Comparison of ENCODE assay signal across 8 cellular contexts in the genomic region with DNA sequence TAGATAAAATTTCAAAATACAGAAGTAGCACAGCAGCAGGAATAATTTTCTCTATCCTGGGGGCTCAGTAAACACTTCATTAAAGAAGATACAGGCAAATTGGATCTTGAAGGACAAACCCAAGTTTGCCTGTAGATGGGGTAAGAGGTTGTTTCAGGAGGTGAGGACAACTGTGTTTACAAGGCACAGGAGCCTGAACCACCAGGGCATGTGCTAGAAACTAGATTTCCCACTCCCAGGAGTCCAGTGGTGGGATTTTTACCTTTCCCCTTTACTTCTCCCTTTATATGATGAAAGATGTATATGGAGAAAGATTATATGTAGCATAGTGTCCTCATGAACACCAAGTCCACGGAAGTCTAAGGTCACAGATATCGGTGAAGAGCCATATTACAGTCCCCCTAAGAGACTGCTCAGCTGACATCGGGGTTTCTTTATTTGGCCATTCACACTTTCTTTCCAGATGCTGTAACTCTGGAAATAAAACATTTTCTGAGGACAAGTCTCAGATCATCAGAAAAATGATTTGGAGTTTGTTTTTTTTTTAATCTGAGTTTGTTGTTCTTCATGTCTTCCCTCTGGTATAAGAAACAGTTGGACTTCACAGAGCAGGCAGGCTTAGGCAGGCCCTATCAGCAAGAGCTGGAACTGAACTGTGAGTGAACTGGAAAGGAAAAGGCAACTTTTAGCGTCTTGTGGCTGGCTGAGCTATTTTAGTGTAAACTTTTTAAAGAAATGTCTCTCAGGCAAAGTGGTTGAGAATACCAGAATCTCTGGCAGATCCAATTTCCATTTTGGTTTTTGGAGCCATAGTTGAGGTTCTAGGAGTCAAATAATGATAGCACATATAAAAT. TPM values are rescaled to one million over a fixed set of nuclear protein-coding genes. Genes with fewer than 3 reads are reported as not detected.
DNase-seq lines count a peak whose midpoint lies in the region; ATAC-seq and TF ChIP-seq lines count a peak whose summit lies in the region.

No MANE protein-coding gene starts in this region.

- H3K27ac Mint-ChIP-seq in CD8-positive, alpha-beta T cell, result peak overlapping the region; percentile 94

- no peak overlapping the region for H3K27ac ChIP-seq in CD8-positive, alpha-beta T cell (ENCODE audit: low read depth, low read length)
- H3K27ac ChIP-seq in VCaP, result peak overlapping the region; percentile 83
- no peak overlapping the region for H3K27ac ChIP-seq in effector memory CD4-positive, alpha-beta T cell (ENCODE audit: insufficient read depth, low read length, poor library complexity, severe bottlenecking)

- no peak overlapping the region for H3K4me3 ChIP-seq in CD8-positive, alpha-beta T cell (ENCODE audit: low read depth, low read length)
- no peak overlapping the region for H3K4me3 ChIP-seq in effector memory CD4-positive, alpha-beta T cell (ENCODE audit: insufficient read depth, low read depth, low read length, poor library complexity, severe bottlenecking)

- POLR2A ChIA-PET in CD8-positive, alpha-beta T cell (lab: Charles Lee), result interaction anchor here (0.5 to 3.2 kb wide), 5 partner anchors 9 to 173 kb away, joined by 3 to 21 read pairs (median 4); a partner anchor contains a TSS

- ATAC-seq in CD8-positive, alpha-beta T cell, result peak; percentile 71
- ATAC-seq in left ventricle myocardium superior (peak; percentile 76), GM21717 (IDR thresholded peaks at IDR 0.05; ENCODE audit: unreplicated experiment) (no peak)

- no peaks in the 10 kb centered on the region for H3K27me3 Mint-ChIP-seq in CD8-positive, alpha-beta T cell (ENCODE audit: low read depth)

- no peaks in the 10 kb centered on the region for H3K36me3 Mint-ChIP-seq in CD8-positive, alpha-beta T cell

- no peaks in the 10 kb centered on the region for H3K27me3 ChIP-seq in CD8-positive, alpha-beta T cell (ENCODE audit: insufficient read depth, low read length)
- no peaks in the 10 kb centered on the region for H3K27me3 ChIP-seq in effector memory CD4-positive, alpha-beta T cell (replicated peaks; ENCODE audit: control insufficient read depth, insufficient read depth, low read length, poor library complexity, severe bottlenecking)

- peaks cover 54% of the 10 kb centered on the region for H3K4me1 Mint-ChIP-seq in CD8-positive, alpha-beta T cell (ENCODE audit: low read depth)

- CTCF ChIA-PET in CD8-positive, alpha-beta T cell (lab: Charles Lee), result interaction anchor here (0.7 to 35.4 kb wide), 20 partner anchors 8 to 184 kb away, joined by 3 to 1143 read pairs (median 5); a partner anchor contains a TSS

- intact Hi-C loops in CD8-positive, alpha-beta T cell (cut with DNase I, micrococcal nuclease), result loop anchor here (1.0 to 2.0 kb wide), 6 partner anchors 8 to 136 kb away; a partner anchor contains a TSS
- intact Hi-C loops in left ventricle myocardium superior (cut with micrococcal nuclease), result no loop called here

- no peaks in the 10 kb centered on the region for H3K36me3 ChIP-seq in CD8-positive, alpha-beta T cell (ENCODE audit: insufficient read depth, low read length)
- H3K36me3 ChIP-seq in effector memory CD4-positive, alpha-beta T cell (ENCODE audit: control insufficient read depth, insufficient read depth, low read length), result no peaks in the 10 kb centered on the region

- peaks cover 57% of the 10 kb centered on the region for H3K4me1 ChIP-seq in CD8-positive, alpha-beta T cell (ENCODE audit: insufficient read depth, low read length)
- peaks cover 37% of the 10 kb centered on the region for H3K4me1 ChIP-seq in effector memory CD4-positive, alpha-beta T cell (ENCODE audit: control insufficient read depth, insufficient read depth, low read length, poor library complexity, severe bottlenecking)

- peak; percentile 77 for TF ChIP-seq CTCF in CD8-positive, alpha-beta T cell (IDR thresholded peaks at IDR 0.05)
- peak; percentile 53 for TF ChIP-seq CTCF in VCaP (conservative IDR thresholded peaks at IDR 0.05)

- peak overlapping the region; percentile 21 for H3K4me3 Mint-ChIP-seq in CD8-positive, alpha-beta T cell

- H3K9me3 ChIP-seq in CD8-positive, alpha-beta T cell (ENCODE audit: low read length), result no peaks in the 10 kb centered on the region
- no peaks in the 10 kb centered on the region for H3K9me3 ChIP-seq in effector memory CD4-positive, alpha-beta T cell (ENCODE audit: control insufficient read depth, low read length)

- no peaks in the 10 kb centered on the region for H3K9me3 Mint-ChIP-seq in CD8-positive, alpha-beta T cell

- DNase-seq in CD8-positive, alpha-beta T cell, result peak in 2 of 7 experiments; percentile 35 to 49
- peak; percentile 28 for DNase-seq in HCEC 1CT
- no peak for DNase-seq in left ventricle myocardium superior
- DNase-seq in NCI-H1092 (lab: John Stamatoyannopoulos, UW), result no peak
- no peak for DNase-seq in SHP77 treated with DMSO at 0.1 percent for 48 hours (lab: John Stamatoyannopoulos, UW)
- no peak for DNase-seq in effector memory CD4-positive, alpha-beta T cell

RNA-seq across cellular contexts. Expression of a gene that starts 8.0 kb away (rescaled TPM):
- 100 to 1,000 TPM; 573 to 578 TPM for total RNA-seq in CD8-positive, alpha-beta T cell
- 54.4 TPM for total RNA-seq in left ventricle myocardium superior

Comparison
In these comparisons a context has a peak if more than half of its experiments do, and no peak if none do; other contexts are left out.
1. RNA of a gene that starts 8.0 kb away (total RNA-seq): 573 to 578 TPM in CD8-positive, alpha-beta T cell; 54.4 TPM in left ventricle myocardium superior (single experiment); every median in the first group is over 10 times any median in the second.